In genomic region chr6:159760602-159761057, GRCh38 we compare ENCODE assay signal across 7 cellular contexts. TPM values are rescaled to one million over a fixed set of nuclear protein-coding genes. Genes with fewer than 3 reads are reported as not detected.
DNase-seq lines count a peak whose midpoint lies in the region; ATAC-seq and TF ChIP-seq lines count a peak whose summit lies in the region.

No MANE protein-coding gene starts in this region.

- in situ Hi-C loops in GM13976 (cut with MboI; ENCODE audit: low sequenced_read_pairs, unreplicated experiment) = no loop called here

- peaks cover 24% of the 10 kb centered on the region for H3K4me1 ChIP-seq in neuron (ENCODE audit: insufficient read depth, low read length)

- no peaks in the 10 kb centered on the region for H3K9me3 Mint-ChIP-seq in effector memory CD8-positive, alpha-beta T cell

- no peaks in the 10 kb centered on the region for H3K27me3 ChIP-seq in neuron (ENCODE audit: insufficient read depth, low read length)

- intact Hi-C loops in sciatic nerve (cut with DNase I) = no loop called here

- ATAC-seq in effector memory CD8-positive, alpha-beta T cell (replicated peaks) = no peak
- no peak for ATAC-seq in sciatic nerve

- H3K4me3 ChIP-seq in GM12865 (ENCODE audit: low read depth, low read length) (peak overlapping the region; percentile 81), neuron (ENCODE audit: low read length) (peak overlapping the region; percentile 79)

- no peak overlapping the region for H2AFZ ChIP-seq in neuron (ENCODE audit: low read depth, low read length)

- H3K27ac Mint-ChIP-seq in effector memory CD8-positive, alpha-beta T cell = peak overlapping the region; percentile 94 to 97

- peaks cover 23 to 27% of the 10 kb centered on the region in 2 donors for H3K4me1 Mint-ChIP-seq in effector memory CD8-positive, alpha-beta T cell (ENCODE audit: low read depth in 2 of 2)

- no peaks in the 10 kb centered on the region for H3K9me3 ChIP-seq in neuron (ENCODE audit: low read length)

- H3K4me3 Mint-ChIP-seq in effector memory CD8-positive, alpha-beta T cell = peak overlapping the region; percentile 91 to 96

- H3K36me3 Mint-ChIP-seq in effector memory CD8-positive, alpha-beta T cell (ENCODE audit: insufficient read depth) = peaks cover 60% of the 10 kb centered on the region

- no peaks in the 10 kb centered on the region for H3K27me3 Mint-ChIP-seq in effector memory CD8-positive, alpha-beta T cell

- TF ChIP-seq CTCF in GM12865 (IDR thresholded peaks at IDR 0.05; ENCODE audit: insufficient read depth, low read depth, low read length, missing control alignments) = no peak
- no peak for TF ChIP-seq CTCF in GM13976 (IDR thresholded peaks at IDR 0.05; ENCODE audit: borderline replicate concordance, control extremely low read depth, extremely low read depth, insufficient read depth, missing control alignments)

- peaks cover 47% of the 10 kb centered on the region for H3K36me3 ChIP-seq in neuron (ENCODE audit: insufficient read depth, low read length)

- DNase-seq in GM12865 (ENCODE audit: low read depth) (no peak), GM13976 (ENCODE audit: low spot score) (no peak), NCI-H524 (lab: John Stamatoyannopoulos, UW) (no peak), sciatic nerve (ENCODE audit: low spot score) (no peak)
- no peak for DNase-seq in effector memory CD8-positive, alpha-beta T cell

TF ChIP-seq in PFSK-1, 5 proteins besides CTCF, POLR2A, EP300 and RAD21:
- TF ChIP-seq SIN3A (IDR thresholded peaks at IDR 0.05; ENCODE audit: borderline replicate concordance, insufficient read depth, low read length) (no peak), FOXP2 (optimal IDR thresholded peaks at IDR 0.05; ENCODE audit: borderline replicate concordance, extremely low read depth, extremely low read length, insufficient read depth) (no peak), POLR2AphosphoS5 (IDR thresholded peaks at IDR 0.05; ENCODE audit: low read depth, low read length) (peak; percentile 48; the same call in 1 of the 2 replicates), TAF1 (IDR thresholded peaks at IDR 0.05; ENCODE audit: borderline replicate concordance, insufficient read depth, low read length) (no peak)
- TF ChIP-seq, protein P1, sequence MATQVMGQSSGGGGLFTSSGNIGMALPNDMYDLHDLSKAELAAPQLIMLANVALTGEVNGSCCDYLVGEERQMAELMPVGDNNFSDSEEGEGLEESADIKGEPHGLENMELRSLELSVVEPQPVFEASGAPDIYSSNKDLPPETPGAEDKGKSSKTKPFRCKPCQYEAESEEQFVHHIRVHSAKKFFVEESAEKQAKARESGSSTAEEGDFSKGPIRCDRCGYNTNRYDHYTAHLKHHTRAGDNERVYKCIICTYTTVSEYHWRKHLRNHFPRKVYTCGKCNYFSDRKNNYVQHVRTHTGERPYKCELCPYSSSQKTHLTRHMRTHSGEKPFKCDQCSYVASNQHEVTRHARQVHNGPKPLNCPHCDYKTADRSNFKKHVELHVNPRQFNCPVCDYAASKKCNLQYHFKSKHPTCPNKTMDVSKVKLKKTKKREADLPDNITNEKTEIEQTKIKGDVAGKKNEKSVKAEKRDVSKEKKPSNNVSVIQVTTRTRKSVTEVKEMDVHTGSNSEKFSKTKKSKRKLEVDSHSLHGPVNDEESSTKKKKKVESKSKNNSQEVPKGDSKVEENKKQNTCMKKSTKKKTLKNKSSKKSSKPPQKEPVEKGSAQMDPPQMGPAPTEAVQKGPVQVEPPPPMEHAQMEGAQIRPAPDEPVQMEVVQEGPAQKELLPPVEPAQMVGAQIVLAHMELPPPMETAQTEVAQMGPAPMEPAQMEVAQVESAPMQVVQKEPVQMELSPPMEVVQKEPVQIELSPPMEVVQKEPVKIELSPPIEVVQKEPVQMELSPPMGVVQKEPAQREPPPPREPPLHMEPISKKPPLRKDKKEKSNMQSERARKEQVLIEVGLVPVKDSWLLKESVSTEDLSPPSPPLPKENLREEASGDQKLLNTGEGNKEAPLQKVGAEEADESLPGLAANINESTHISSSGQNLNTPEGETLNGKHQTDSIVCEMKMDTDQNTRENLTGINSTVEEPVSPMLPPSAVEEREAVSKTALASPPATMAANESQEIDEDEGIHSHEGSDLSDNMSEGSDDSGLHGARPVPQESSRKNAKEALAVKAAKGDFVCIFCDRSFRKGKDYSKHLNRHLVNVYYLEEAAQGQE (IDR thresholded peaks at IDR 0.05; ENCODE audit: insufficient read depth in 1 of 2, low read depth in 2 of 2, low read length in 2 of 2) = no peak

RNA-seq across cellular contexts. Expression of gene ACAT2, which starts 1.2 kb away (rescaled TPM):
- 15.8 TPM for polyA plus RNA-seq in PFSK-1 (2012; ENCODE audit: insufficient read length, low read depth)
- 55.3 TPM for total RNA-seq in sciatic nerve

RNA-seq across cellular contexts. Expression of gene TCP1, which starts 28.8 kb away (rescaled TPM):
- polyA plus RNA-seq in PFSK-1 (2012; ENCODE audit: insufficient read length, low read depth) = 578 TPM
- total RNA-seq in sciatic nerve = 107 TPM

RNA-seq across cellular contexts. Expression of gene MRPL18, which starts 29.6 kb away (rescaled TPM):
- polyA plus RNA-seq in PFSK-1 (2012; ENCODE audit: insufficient read length, low read depth) = 111 TPM
- 36.5 TPM for total RNA-seq in sciatic nerve

RNA-seq across cellular contexts. Expression of gene WTAP, which starts 33.3 kb away (rescaled TPM):
- 38.0 TPM for polyA plus RNA-seq in PFSK-1 (2012; ENCODE audit: insufficient read length, low read depth)
- 88.0 TPM for total RNA-seq in sciatic nerve

RNA-seq across cellular contexts. Expression of gene PNLDC1, which starts 39.4 kb away (rescaled TPM):
- not detected for polyA plus RNA-seq in PFSK-1 (2012; ENCODE audit: insufficient read length, low read depth)
- total RNA-seq in sciatic nerve = not detected
